In the genomic region with DNA sequence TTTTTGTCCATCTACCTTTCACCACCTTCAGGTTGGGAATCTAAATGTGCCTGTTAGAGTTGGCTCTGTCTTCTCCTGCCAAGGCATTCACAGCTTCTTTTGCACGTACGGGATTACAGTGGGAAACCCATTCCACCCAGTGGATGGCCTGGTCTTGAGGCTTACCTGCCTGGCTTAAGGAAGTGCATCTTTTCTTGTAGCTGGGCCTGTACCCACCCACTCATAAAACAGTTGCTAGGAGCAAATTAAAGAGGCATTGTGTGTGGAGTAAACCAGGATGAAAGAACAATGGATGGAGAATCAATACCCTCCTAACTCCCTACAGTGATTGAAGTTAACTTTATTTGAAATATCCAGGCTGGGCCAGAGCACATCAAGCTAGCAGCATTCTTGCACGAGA, we compare ENCODE assay signal across 19 cellular contexts.
A peak's percentile ranks its signal among the peaks of the same experiment; 100 is the strongest.
DNase-seq lines count a peak whose midpoint lies in the region; ATAC-seq and TF ChIP-seq lines count a peak whose summit lies in the region.
"Had no signal": no experiment of that assay in that cellular context is flagged by ENCODE, and none has a peak within 500 bp of the region (broad histone marks: within the 10 kb centered on the region; RNA-seq: fewer than 3 reads in every experiment).

No MANE protein-coding gene starts in this region.

- H3K4me3 ChIP-seq in SK-N-SH (ENCODE audit: low read depth in 2 of 2, low read length in 1 of 2) (no peak overlapping the region), mesenchymal stem cell (ENCODE audit: insufficient read depth in 1 of 2, low read depth in 1 of 2, low read length in 2 of 2) (no peak overlapping the region)
- H3K4me3 ChIP-seq: body of pancreas, dorsolateral prefrontal cortex, esophagus squamous epithelium, ovary, upper lobe of right lung had no signal

- CTCF ChIA-PET in SK-N-SH (lab: Yijun Ruan, JAX), result interaction anchor here (0.7 to 2.3 kb wide), 4 partner anchors 10 to 69 kb away, joined by 3 to 8 read pairs (median 4); no protein-coding TSS in a partner anchor
- CTCF ChIA-PET in WTC11 (lab: Charles Lee), result interaction anchor here (1.0 to 2.8 kb wide), 7 partner anchors 8 to 143 kb away, joined by 3 to 16 read pairs (median 4); no protein-coding TSS in a partner anchor

- no peak for TF ChIP-seq EP300 in SK-N-SH (IDR thresholded peaks at IDR 0.05; ENCODE audit: borderline replicate concordance in 1 of 2, low read depth in 1 of 2, low read length in 1 of 2)

- no peaks in the 10 kb centered on the region for H3K36me3 Mint-ChIP-seq in WTC11
- H3K36me3 Mint-ChIP-seq in type B pancreatic cell, result no peaks in the 10 kb centered on the region
- H3K36me3 Mint-ChIP-seq: activated naive CD4-positive, alpha-beta T cell treated with anti-CD3 and anti-CD28 coated beads, Interleukin-2, amount 50 U/mL, for 24 hours; stimulated activated naive B cell treated with anti-CD40 and anti-IgM and Interleukin-4, amounts not matched to agents 10 μg/mL and 1 μg/mL and 100 μg/mL, for 72 hours had no signal

- H3K4me3 Mint-ChIP-seq in WTC11, result no peak overlapping the region
- H3K4me3 Mint-ChIP-seq in type B pancreatic cell, result peak overlapping the region; percentile 54
- H3K4me3 Mint-ChIP-seq: activated CD4-positive, alpha-beta T cell treated with anti-CD3 and anti-CD28 coated beads, Interleukin-2, amount 10 ng/mL, durations not matched to agents 7 days and 5 days; activated naive CD4-positive, alpha-beta T cell treated with anti-CD3 and anti-CD28 coated beads, Interleukin-2, amount 50 U/mL, for 24 hours; stimulated activated naive B cell treated with anti-CD40 and anti-IgM and Interleukin-4, amounts not matched to agents 10 μg/mL and 1 μg/mL and 100 μg/mL, for 72 hours had no signal

- DNase-seq in SK-N-SH (no peak), WTC11 (ENCODE audit: low spot score) (no peak), mesenchymal stem cell (no peak), type B pancreatic cell (ENCODE audit: extremely low spot score, unreplicated experiment) (no peak), HUDEP-2 (lab: John Stamatoyannopoulos, UW; ENCODE audit: unreplicated experiment in 76 of 76) (no peak)
- DNase-seq: activated CD4-positive, alpha-beta T cell treated with anti-CD3 and anti-CD28 coated beads, Interleukin-2, amount 10 ng/mL, durations not matched to agents 7 days and 5 days; dorsolateral prefrontal cortex; esophagus squamous epithelium; kidney; ovary; stimulated activated CD4-positive, alpha-beta T cell treated with anti-CD3 and anti-CD28 coated beads, Interleukin-12 subunit alpha, Interleukin-12 subunit beta, amount 100 ng/mL, for 4 hours; stimulated activated naive B cell treated with anti-CD40 and anti-IgM and Interleukin-4, amounts not matched to agents 10 μg/mL and 1 μg/mL and 100 μg/mL, for 72 hours; upper lobe of right lung had no signal

- H3K27me3 ChIP-seq in SK-N-SH (ENCODE audit: insufficient read depth) (no peaks in the 10 kb centered on the region), mesenchymal stem cell (ENCODE audit: control insufficient read depth in 1 of 2, insufficient read depth in 1 of 2, low read length in 2 of 2) (no peaks in the 10 kb centered on the region)
- H3K27me3 ChIP-seq: body of pancreas, dorsolateral prefrontal cortex, esophagus squamous epithelium, ovary, upper lobe of right lung had no signal

- H3K9me3 ChIP-seq in SK-N-SH (no peaks in the 10 kb centered on the region), mesenchymal stem cell (ENCODE audit: control insufficient read depth, low read length) (no peaks in the 10 kb centered on the region)
- H3K9me3 ChIP-seq: body of pancreas, esophagus squamous epithelium, ovary, upper lobe of right lung had no signal

- no peak overlapping the region for H3K23ac ChIP-seq in mesenchymal stem cell (ENCODE audit: low read length in 2 of 2)

- no peak overlapping the region for H3K9ac ChIP-seq in SK-N-SH
- H3K9ac ChIP-seq in mesenchymal stem cell (ENCODE audit: low read length), result no peak overlapping the region

- no peak overlapping the region for H3K14ac ChIP-seq in mesenchymal stem cell (ENCODE audit: low read length in 2 of 2)

- no peaks in the 10 kb centered on the region for H3K27me3 Mint-ChIP-seq in WTC11 (ENCODE audit: low read depth)
- no peaks in the 10 kb centered on the region for H3K27me3 Mint-ChIP-seq in type B pancreatic cell

- H3K4me1 Mint-ChIP-seq in WTC11 (peaks cover 81% of the 10 kb centered on the region), type B pancreatic cell (ENCODE audit: unreplicated experiment) (peaks cover 65% of the 10 kb centered on the region)
- H3K4me1 Mint-ChIP-seq: activated CD4-positive, alpha-beta T cell treated with anti-CD3 and anti-CD28 coated beads, Interleukin-2, amount 10 ng/mL, durations not matched to agents 7 days and 5 days; activated naive CD4-positive, alpha-beta T cell treated with anti-CD3 and anti-CD28 coated beads, Interleukin-2, amount 50 U/mL, for 24 hours; stimulated activated naive B cell treated with anti-CD40 and anti-IgM and Interleukin-4, amounts not matched to agents 10 μg/mL and 1 μg/mL and 100 μg/mL, for 72 hours had no signal

- peaks cover 0 to 5% of the 10 kb centered on the region in 2 experiments for H3K36me3 ChIP-seq in SK-N-SH (replicated peaks in 1 of 2; ENCODE audit: control insufficient read depth in 1 of 2, insufficient read depth in 2 of 2, low read length in 1 of 2)
- peaks cover 0 to 3% of the 10 kb centered on the region in 2 experiments for H3K36me3 ChIP-seq in mesenchymal stem cell (ENCODE audit: control insufficient read depth in 1 of 2, insufficient read depth in 2 of 2, low read depth in 1 of 2, low read length in 2 of 2)
- H3K36me3 ChIP-seq: esophagus squamous epithelium, ovary, upper lobe of right lung had no signal

- no peak overlapping the region for H2BK5ac ChIP-seq in mesenchymal stem cell (ENCODE audit: low read depth, low read length, poor library complexity, severe bottlenecking)

- H2AFZ ChIP-seq in SK-N-SH (ENCODE audit: low read depth), result no peak overlapping the region
- no peak overlapping the region for H2AFZ ChIP-seq in mesenchymal stem cell (ENCODE audit: low read depth, low read length)

- H3K79me1 ChIP-seq in mesenchymal stem cell (replicated peaks; ENCODE audit: low read length, poor library complexity, severe bottlenecking), result peaks cover 23% of the 10 kb centered on the region

- POLR2A ChIA-PET in SK-N-SH (lab: Yijun Ruan, JAX), result interaction anchor here (1.2 kb wide), 1 partner anchor 69 kb away, joined by 4 read pairs; no protein-coding TSS in a partner anchor
- POLR2A ChIA-PET in WTC11 (lab: Charles Lee), result interaction anchor here (0.6 to 1.5 kb wide), 2 partner anchors 82 to 118 kb away, joined by 3 read pairs; no protein-coding TSS in a partner anchor

- peak overlapping the region in 1 of 2 experiments; percentile 20 for H2BK12ac ChIP-seq in mesenchymal stem cell (ENCODE audit: low read length in 2 of 2)

- H3F3A ChIP-seq in SK-N-SH (replicated peaks; ENCODE audit: insufficient read depth), result no peaks in the 10 kb centered on the region

- H3K4ac ChIP-seq in mesenchymal stem cell (ENCODE audit: low read depth in 1 of 2, low read length in 2 of 2), result no peak overlapping the region

- peak overlapping the region; percentile 57 for H2AK5ac ChIP-seq in mesenchymal stem cell (ENCODE audit: low read length, severe bottlenecking)

- H3K4me2 ChIP-seq in SK-N-SH (0 out of 2 replicates have a peak overlapping the region, but pooled peaks have one; percentile 10), mesenchymal stem cell (ENCODE audit: low read length, poor library complexity, severe bottlenecking) (no peak overlapping the region)

- H3K9me3 Mint-ChIP-seq in WTC11 (no peaks in the 10 kb centered on the region), type B pancreatic cell (no peaks in the 10 kb centered on the region)
- H3K9me3 Mint-ChIP-seq: activated CD4-positive, alpha-beta T cell treated with anti-CD3 and anti-CD28 coated beads, Interleukin-2, amount 10 ng/mL, durations not matched to agents 7 days and 5 days; activated naive CD4-positive, alpha-beta T cell treated with anti-CD3 and anti-CD28 coated beads, Interleukin-2, amount 50 U/mL, for 24 hours; stimulated activated naive B cell treated with anti-CD40 and anti-IgM and Interleukin-4, amounts not matched to agents 10 μg/mL and 1 μg/mL and 100 μg/mL, for 72 hours had no signal

- H2BK15ac ChIP-seq in mesenchymal stem cell (ENCODE audit: low read depth, poor library complexity, severe bottlenecking), result no peak overlapping the region

- peaks cover 92% of the 10 kb centered on the region for H4K20me1 ChIP-seq in SK-N-SH (ENCODE audit: insufficient read depth)

- H3K27ac Mint-ChIP-seq in WTC11, result peak overlapping the region; percentile 92; the same call in 1 of the 2 replicates
- H3K27ac Mint-ChIP-seq in type B pancreatic cell, result peak overlapping the region; percentile 43
- H3K27ac Mint-ChIP-seq: activated CD4-positive, alpha-beta T cell treated with anti-CD3 and anti-CD28 coated beads, Interleukin-2, amount 10 ng/mL, durations not matched to agents 7 days and 5 days; activated naive CD4-positive, alpha-beta T cell treated with anti-CD3 and anti-CD28 coated beads, Interleukin-2, amount 50 U/mL, for 24 hours; stimulated activated naive B cell treated with anti-CD40 and anti-IgM and Interleukin-4, amounts not matched to agents 10 μg/mL and 1 μg/mL and 100 μg/mL, for 72 hours had no signal

- H4K8ac ChIP-seq in mesenchymal stem cell (ENCODE audit: low read length), result peak overlapping the region; percentile 75

- H3K27ac ChIP-seq in SK-N-SH (ENCODE audit: low read depth in 2 of 2, low read length in 1 of 2), result peak overlapping the region in 1 of 2 experiments; percentile 52; a peak in 2 of 4 replicates
- peak overlapping the region; percentile 12 for H3K27ac ChIP-seq in mesenchymal stem cell (ENCODE audit: low read length, poor library complexity, severe bottlenecking)
- H3K27ac ChIP-seq: C4-2B, esophagus squamous epithelium, upper lobe of right lung had no signal

- H3K79me2 ChIP-seq in SK-N-SH (ENCODE audit: insufficient read depth), result peaks cover 100% of the 10 kb centered on the region

- H3K18ac ChIP-seq in mesenchymal stem cell (ENCODE audit: low read depth in 1 of 2, low read length in 2 of 2), result no peak overlapping the region

- TF ChIP-seq RAD21 in SK-N-SH (IDR thresholded peaks at IDR 0.05; ENCODE audit: low read length), result no peak

- WGBS in SK-N-SH (ENCODE audit: low lambda C conversion rate), result 95% methylated on average over 3 of the region's 3 CpGs
- WGBS in mesenchymal stem cell, result 90% methylated on average over 2 of the region's 3 CpGs

- H3K4me1 ChIP-seq in SK-N-SH (ENCODE audit: control insufficient read depth in 1 of 2, insufficient read depth in 2 of 2, low read depth in 1 of 2, low read length in 1 of 2) (peaks cover 19 to 25% of the 10 kb centered on the region in 2 experiments; a peak in 3 of 4 replicates), mesenchymal stem cell (ENCODE audit: control insufficient read depth, insufficient read depth, low read depth, low read length) (peaks cover 19% of the 10 kb centered on the region)

- no peaks in the 10 kb centered on the region for H3K9me2 ChIP-seq in SK-N-SH

- TF ChIP-seq CTCF in SK-N-SH (IDR thresholded peaks at IDR 0.05), result no peak
- TF ChIP-seq CTCF in WTC11 (IDR thresholded peaks at IDR 0.05), result no peak
- no peak for TF ChIP-seq CTCF in type B pancreatic cell (conservative IDR thresholded peaks at IDR 0.05)

- no peak overlapping the region for H2BK120ac ChIP-seq in mesenchymal stem cell (ENCODE audit: low read depth, low read length)

- H4K91ac ChIP-seq in mesenchymal stem cell (ENCODE audit: low read length), result no peak overlapping the region

- ATAC-seq in SK-N-SH treated with all-trans-retinoic acid at 6 μM for 48 hours, result no peak; the same call in 1 of the 3 replicates
- no peak for ATAC-seq in WTC11
- ATAC-seq in GM18858 (IDR thresholded peaks at IDR 0.05; ENCODE audit: unreplicated experiment), result no peak
- no peak for ATAC-seq in GM18498 (IDR thresholded peaks at IDR 0.05; ENCODE audit: unreplicated experiment)
- ATAC-seq: stimulated activated naive B cell treated with anti-CD40 and anti-IgM and Interleukin-4, amounts not matched to agents 10 μg/mL and 1 μg/mL and 100 μg/mL, for 72 hours had no signal
